ENCODE assay signal across 10 cellular contexts in genomic region chr6:15026832-15027231, GRCh38.
DNase-seq lines count a peak whose midpoint lies in the region; ATAC-seq, FAIRE-seq and TF ChIP-seq lines count a peak whose summit lies in the region.
"Had no signal": no experiment of that assay in that cellular context is flagged by ENCODE, and none has a peak within 500 bp of the region (broad histone marks: within the 10 kb centered on the region; RNA-seq: fewer than 3 reads in every experiment).

No MANE protein-coding gene starts in this region.

- no peaks in the 10 kb centered on the region for H3K27me3 ChIP-seq in CD4-positive, alpha-beta T cell (ENCODE audit: control insufficient read depth, insufficient read depth, low read length)

- peak; percentile 99 for ATAC-seq in A549
- no peak for ATAC-seq in CD4-positive, alpha-beta T cell (ENCODE audit: poor library complexity)
- ATAC-seq in GM21381 (IDR thresholded peaks at IDR 0.05; ENCODE audit: unreplicated experiment) = no peak
- ATAC-seq: activated CD8-positive, alpha-beta T cell treated with anti-CD3 and anti-CD28 coated beads for 36 hours had no signal

- H3K9me3 Mint-ChIP-seq in CD4-positive, alpha-beta T cell = peaks cover 5% of the 10 kb centered on the region

- no peak for TF ChIP-seq CTCF in A549 (IDR thresholded peaks at IDR 0.05)
- no peak for TF ChIP-seq CTCF in fibroblast of villous mesenchyme (IDR thresholded peaks at IDR 0.05; ENCODE audit: insufficient read depth, low read depth, low read length)
- no peak for TF ChIP-seq CTCF in CD4-positive, alpha-beta T cell (IDR thresholded peaks at IDR 0.05)

- peak; percentile 29 to 82 for DNase-seq in A549 (ENCODE audit: low read depth in 1 of 2, low spot score in 1 of 2)
- DNase-seq in NCI-H1092 treated with DMSO at 0.1 percent for 48 hours (lab: John Stamatoyannopoulos, UW) = peak; percentile 79
- peak; percentile 89 for DNase-seq in RPMI7951 (ENCODE audit: low read depth)
- peak; percentile 6 for DNase-seq in fibroblast of villous mesenchyme (ENCODE audit: low read depth)
- DNase-seq in foreskin melanocyte = no peak
- DNase-seq in CD4-positive, alpha-beta T cell = no peak
- DNase-seq in cerebellar cortex (ENCODE audit: low spot score) = no peak
- DNase-seq: activated CD8-positive, alpha-beta T cell treated with anti-CD3 and anti-CD28 coated beads for 36 hours had no signal

- no peak overlapping the region for H3K4me3 ChIP-seq in A549
- no peak overlapping the region for H3K4me3 ChIP-seq in fibroblast of villous mesenchyme (ENCODE audit: low read depth, low read length)

- POLR2A ChIA-PET in A549 (lab: Yijun Ruan, JAX) = no interaction called here
- POLR2A ChIA-PET in CD4-positive, alpha-beta T cell (lab: Charles Lee) = no interaction called here

- no peak for FAIRE-seq in A549 (lab: Jason Lieb, UNC)
- FAIRE-seq: frontal cortex had no signal

- TF ChIP-seq RAD21 in A549 (conservative IDR thresholded peaks at IDR 0.05 in 1 of 2, IDR thresholded peaks at IDR 0.05 in 1 of 2) = no peak

- CTCF ChIA-PET in A549 (lab: Yijun Ruan, JAX) = interaction anchor here (0.6 kb wide), 1 partner anchor 164 kb away, joined by 3 read pairs; no protein-coding TSS in a partner anchor
- CTCF ChIA-PET in CD4-positive, alpha-beta T cell (lab: Charles Lee) = no interaction called here

- no peaks in the 10 kb centered on the region for H3K36me3 Mint-ChIP-seq in CD4-positive, alpha-beta T cell (ENCODE audit: low read depth)

- intact Hi-C loops in CD4-positive, alpha-beta T cell (cut with DNase I, micrococcal nuclease) = no loop called here

- no peak for TF ChIP-seq EP300 in A549 (IDR thresholded peaks at IDR 0.05)

- no peak overlapping the region for H3K27ac Mint-ChIP-seq in CD4-positive, alpha-beta T cell
- H3K27ac Mint-ChIP-seq: activated CD8-positive, alpha-beta T cell treated with anti-CD3 and anti-CD28 coated beads for 36 hours had no signal

- H3K27ac ChIP-seq in A549 = peak overlapping the region; percentile 38 to 73; a peak in 4 of 6 replicates
- no peak overlapping the region for H3K27ac ChIP-seq in CD4-positive, alpha-beta T cell (ENCODE audit: low read depth, low read length)

- H3K4me1 Mint-ChIP-seq in CD4-positive, alpha-beta T cell (ENCODE audit: low read depth) = no peaks in the 10 kb centered on the region

- no peaks in the 10 kb centered on the region for H3K9me3 ChIP-seq in A549
- H3K9me3 ChIP-seq in CD4-positive, alpha-beta T cell (ENCODE audit: control insufficient read depth, low read length) = no peaks in the 10 kb centered on the region

- no peak overlapping the region for H3K4me3 Mint-ChIP-seq in CD4-positive, alpha-beta T cell
- H3K4me3 Mint-ChIP-seq: activated CD8-positive, alpha-beta T cell treated with anti-CD3 and anti-CD28 coated beads for 36 hours had no signal

- peaks cover 15% of the 10 kb centered on the region for H3K4me1 ChIP-seq in A549

- no peak for TF ChIP-seq POLR2A in A549 (IDR thresholded peaks at IDR 0.05; ENCODE audit: low read length)

- peak overlapping the region; percentile 53 for H3K4me2 ChIP-seq in A549

- peaks cover 1% of the 10 kb centered on the region for H3K27me3 Mint-ChIP-seq in CD4-positive, alpha-beta T cell
- H3K27me3 Mint-ChIP-seq: activated CD8-positive, alpha-beta T cell treated with anti-CD3 and anti-CD28 coated beads for 36 hours had no signal

- 11% methylated on average over 6 of the region's 6 CpGs for WGBS in A549 (ENCODE audit: missing lambda C conversion rate)

TF ChIP-seq in A549, 52 proteins besides CTCF, POLR2A, EP300 and RAD21:
- TF ChIP-seq, protein P1, sequence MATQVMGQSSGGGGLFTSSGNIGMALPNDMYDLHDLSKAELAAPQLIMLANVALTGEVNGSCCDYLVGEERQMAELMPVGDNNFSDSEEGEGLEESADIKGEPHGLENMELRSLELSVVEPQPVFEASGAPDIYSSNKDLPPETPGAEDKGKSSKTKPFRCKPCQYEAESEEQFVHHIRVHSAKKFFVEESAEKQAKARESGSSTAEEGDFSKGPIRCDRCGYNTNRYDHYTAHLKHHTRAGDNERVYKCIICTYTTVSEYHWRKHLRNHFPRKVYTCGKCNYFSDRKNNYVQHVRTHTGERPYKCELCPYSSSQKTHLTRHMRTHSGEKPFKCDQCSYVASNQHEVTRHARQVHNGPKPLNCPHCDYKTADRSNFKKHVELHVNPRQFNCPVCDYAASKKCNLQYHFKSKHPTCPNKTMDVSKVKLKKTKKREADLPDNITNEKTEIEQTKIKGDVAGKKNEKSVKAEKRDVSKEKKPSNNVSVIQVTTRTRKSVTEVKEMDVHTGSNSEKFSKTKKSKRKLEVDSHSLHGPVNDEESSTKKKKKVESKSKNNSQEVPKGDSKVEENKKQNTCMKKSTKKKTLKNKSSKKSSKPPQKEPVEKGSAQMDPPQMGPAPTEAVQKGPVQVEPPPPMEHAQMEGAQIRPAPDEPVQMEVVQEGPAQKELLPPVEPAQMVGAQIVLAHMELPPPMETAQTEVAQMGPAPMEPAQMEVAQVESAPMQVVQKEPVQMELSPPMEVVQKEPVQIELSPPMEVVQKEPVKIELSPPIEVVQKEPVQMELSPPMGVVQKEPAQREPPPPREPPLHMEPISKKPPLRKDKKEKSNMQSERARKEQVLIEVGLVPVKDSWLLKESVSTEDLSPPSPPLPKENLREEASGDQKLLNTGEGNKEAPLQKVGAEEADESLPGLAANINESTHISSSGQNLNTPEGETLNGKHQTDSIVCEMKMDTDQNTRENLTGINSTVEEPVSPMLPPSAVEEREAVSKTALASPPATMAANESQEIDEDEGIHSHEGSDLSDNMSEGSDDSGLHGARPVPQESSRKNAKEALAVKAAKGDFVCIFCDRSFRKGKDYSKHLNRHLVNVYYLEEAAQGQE (IDR thresholded peaks at IDR 0.05) = no peak
- TF ChIP-seq KDM1A (IDR thresholded peaks at IDR 0.05; ENCODE audit: low read depth) (no peak), HOXA7 (CRISPR knock-in tag; IDR thresholded peaks at IDR 0.05) (no peak)

Comparison
In these comparisons a context has a peak if more than half of its experiments do, and no peak if none do; other contexts are left out.
1. ATAC-seq: peak in A549 (2 of 2); none in CD4-positive, alpha-beta T cell (single experiment) and GM21381 (single experiment).
2. DNase-seq: peak in A549 (2 of 2), NCI-H1092 treated with DMSO at 0.1 percent for 48 hours (single experiment), RPMI7951 (single experiment) and fibroblast of villous mesenchyme (single experiment); none in foreskin melanocyte (single experiment), CD4-positive, alpha-beta T cell (0 of 10) and cerebellar cortex (single experiment).